Comparison of ENCODE assay signal across 1 cellular context in genomic region chr6:32118782-32119628, GRCh38.
TF ChIP-seq lines count a peak whose summit lies in the region.

No MANE protein-coding gene starts in this region.

TF ChIP-seq in GM23338, 12 proteins besides CTCF, POLR2A, EP300 and RAD21:
- TF ChIP-seq ETS1 (IDR thresholded peaks at IDR 0.05) = no peak
- no peak for TF ChIP-seq EZH2 (IDR thresholded peaks at IDR 0.05; ENCODE audit: low read depth, unreplicated experiment)
- no peak for TF ChIP-seq REST (IDR thresholded peaks at IDR 0.05; ENCODE audit: unreplicated experiment)
- no peak for TF ChIP-seq CREB1 (CRISPR knock-in tag; IDR thresholded peaks at IDR 0.05; ENCODE audit: low read depth)
- TF ChIP-seq POLR2AphosphoS5 (IDR thresholded peaks at IDR 0.05; ENCODE audit: low read depth) = no peak
- no peak for TF ChIP-seq EZH2phosphoT487 (IDR thresholded peaks at IDR 0.05; ENCODE audit: unreplicated experiment)
- TF ChIP-seq STAT1 (IDR thresholded peaks at IDR 0.05; ENCODE audit: unreplicated experiment) = no peak
- no peak for TF ChIP-seq NANOG (IDR thresholded peaks at IDR 0.05; ENCODE audit: borderline replicate concordance)
- no peak for TF ChIP-seq JUNB (IDR thresholded peaks at IDR 0.05; ENCODE audit: unreplicated experiment)
- no peak for TF ChIP-seq ZNF462 (CRISPR knock-in tag; IDR thresholded peaks at IDR 0.05)
- no peak for TF ChIP-seq ZNF114 (CRISPR knock-in tag; IDR thresholded peaks at IDR 0.05)
- no peak for TF ChIP-seq ZNF331 (CRISPR knock-in tag; IDR thresholded peaks at IDR 0.05; ENCODE audit: low read depth)
